In genomic region chr1:211280910-211281309, GRCh38 we compare ENCODE assay signal across 29 cellular contexts. TPM values are rescaled to one million over a fixed set of nuclear protein-coding genes. Genes with fewer than 3 reads are reported as not detected.
A peak's percentile ranks its signal among the peaks of the same experiment; 100 is the strongest.
DNase-seq lines count a peak whose midpoint lies in the region; ATAC-seq and TF ChIP-seq lines count a peak whose summit lies in the region.
"Had no signal": no experiment of that assay in that cellular context is flagged by ENCODE, and none has a peak within 500 bp of the region (broad histone marks: within the 10 kb centered on the region; RNA-seq: fewer than 3 reads in every experiment).

No MANE protein-coding gene starts in this region.

- H3K4me2 ChIP-seq in trophoblast cell (ENCODE audit: low read length): no peak overlapping the region
- H3K4me2 ChIP-seq: BLaER1 treated with 17β-estradiol and CSF1 and Interleukin-3, amounts not matched to agents 10 nM and 100 nM had no signal

- CTCF ChIA-PET in activated CD4-positive, alpha-beta memory T cell treated with anti-CD3 and anti-CD28 coated beads for 36 hours (lab: Charles Lee): interaction anchor here (0.9 to 1.8 kb wide), 3 partner anchors 42 to 234 kb away, joined by 3 to 4 read pairs (median 4); no protein-coding TSS in a partner anchor
- CTCF ChIA-PET in activated CD4-positive, alpha-beta memory T cell treated with anti-CD3 and anti-CD28 coated beads, Interleukin-2, amount 10 ng/mL, durations not matched to agents 7 days and 5 days (lab: Charles Lee): interaction anchor here (0.8 kb wide), 1 partner anchor 43 kb away, joined by 3 read pairs; no protein-coding TSS in a partner anchor
- CTCF ChIA-PET in AG04450 (lab: Charles Lee): interaction anchor here (1.1 kb wide), 1 partner anchor 234 kb away, joined by 3 read pairs; no protein-coding TSS in a partner anchor

- H2AK5ac ChIP-seq in trophoblast cell (ENCODE audit: low read length): no peak overlapping the region

- no peaks in the 10 kb centered on the region for H3K9me3 Mint-ChIP-seq in activated CD4-positive, alpha-beta memory T cell treated with anti-CD3 and anti-CD28 coated beads for 36 hours
- H3K9me3 Mint-ChIP-seq in activated CD4-positive, alpha-beta memory T cell treated with anti-CD3 and anti-CD28 coated beads, Interleukin-2, amount 10 ng/mL, durations not matched to agents 7 days and 5 days: no peaks in the 10 kb centered on the region
- H3K9me3 Mint-ChIP-seq: activated CD4-positive, alpha-beta T cell treated with anti-CD3 and anti-CD28 coated beads, Interleukin-2, amount 10 ng/mL, durations not matched to agents 7 days and 5 days; activated naive CD4-positive, alpha-beta T cell treated with anti-CD3 and anti-CD28 coated beads, Interleukin-2, amount 10 ng/mL, durations not matched to agents 7 days and 5 days; dendritic cell treated with granulocyte-macrophage colony-stimulating factor and Interleukin-4, amounts not matched to agents 40 ng/mL and 50 ng/mL, for 4 days; natural killer cell had no signal

- H3K4me3 Mint-ChIP-seq in activated CD4-positive, alpha-beta memory T cell treated with anti-CD3 and anti-CD28 coated beads for 36 hours: no peak overlapping the region
- no peak overlapping the region for H3K4me3 Mint-ChIP-seq in activated CD4-positive, alpha-beta memory T cell treated with anti-CD3 and anti-CD28 coated beads, Interleukin-2, amount 10 ng/mL, durations not matched to agents 7 days and 5 days
- H3K4me3 Mint-ChIP-seq: activated CD4-positive, alpha-beta T cell treated with anti-CD3 and anti-CD28 coated beads, Interleukin-2, amount 10 ng/mL, durations not matched to agents 7 days and 5 days; activated naive CD4-positive, alpha-beta T cell treated with anti-CD3 and anti-CD28 coated beads, Interleukin-2, amount 10 ng/mL, durations not matched to agents 7 days and 5 days; dendritic cell treated with granulocyte-macrophage colony-stimulating factor and Interleukin-4, amounts not matched to agents 40 ng/mL and 50 ng/mL, for 4 days; natural killer cell had no signal

- H3K14ac ChIP-seq in trophoblast cell (ENCODE audit: low read length): no peak overlapping the region

- H3K36me3 ChIP-seq in SK-N-MC (ENCODE audit: insufficient read depth, low read length): peaks cover 59% of the 10 kb centered on the region
- H3K36me3 ChIP-seq in trophoblast cell (ENCODE audit: control insufficient read depth in 1 of 2, insufficient read depth in 2 of 2, low read length in 2 of 2): peaks cover 11 to 16% of the 10 kb centered on the region in 2 experiments

- no peak overlapping the region for H3K9ac ChIP-seq in SK-N-MC (ENCODE audit: insufficient read length)
- H3K9ac ChIP-seq in trophoblast cell (ENCODE audit: low read length): no peak overlapping the region
- H3K9ac ChIP-seq: BLaER1 treated with 17β-estradiol and CSF1 and Interleukin-3, amounts not matched to agents 10 nM and 100 nM had no signal

- no peak overlapping the region for H2BK12ac ChIP-seq in trophoblast cell (ENCODE audit: low read length)

- H2BK5ac ChIP-seq in trophoblast cell (ENCODE audit: low read depth, low read length, poor library complexity): no peak overlapping the region

- H2BK120ac ChIP-seq in trophoblast cell (ENCODE audit: insufficient read depth, low read length, poor library complexity): no peak overlapping the region

- TF ChIP-seq CTCF in AG04450 (IDR thresholded peaks at IDR 0.05; ENCODE audit: low read depth, low read length): no peak

- no peak overlapping the region for H3K4ac ChIP-seq in trophoblast cell (ENCODE audit: low read depth, low read length)

- peaks cover 18% of the 10 kb centered on the region for H3K36me3 Mint-ChIP-seq in activated CD4-positive, alpha-beta memory T cell treated with anti-CD3 and anti-CD28 coated beads for 36 hours
- peaks cover 31% of the 10 kb centered on the region for H3K36me3 Mint-ChIP-seq in activated CD4-positive, alpha-beta memory T cell treated with anti-CD3 and anti-CD28 coated beads, Interleukin-2, amount 10 ng/mL, durations not matched to agents 7 days and 5 days (ENCODE audit: low read depth)
- H3K36me3 Mint-ChIP-seq: natural killer cell had no signal

- H2AFZ ChIP-seq in trophoblast cell (ENCODE audit: insufficient read depth, low read length, poor library complexity): no peak overlapping the region

- H3K27me3 ChIP-seq in AG04450 (ENCODE audit: control insufficient read depth, insufficient read depth, low read length) (no peaks in the 10 kb centered on the region), trophoblast cell (ENCODE audit: insufficient read depth, low read length) (no peaks in the 10 kb centered on the region)
- H3K27me3 ChIP-seq: BLaER1 treated with 17β-estradiol and CSF1 and Interleukin-3, amounts not matched to agents 10 nM and 100 nM; tibial nerve had no signal

- H3K18ac ChIP-seq in trophoblast cell (ENCODE audit: low read length): no peak overlapping the region

- H3K27ac ChIP-seq in AG04450 (ENCODE audit: low read depth, low read length) (peak overlapping the region; percentile 33), SK-N-MC (peak overlapping the region; percentile 83), trophoblast cell (ENCODE audit: low read depth, low read length) (no peak overlapping the region)
- H3K27ac ChIP-seq: BLaER1 treated with 17β-estradiol and CSF1 and Interleukin-3, amounts not matched to agents 10 nM and 100 nM; tibial nerve had no signal

- POLR2A ChIA-PET in activated CD4-positive, alpha-beta memory T cell treated with anti-CD3 and anti-CD28 coated beads for 36 hours (lab: Charles Lee): interaction anchor here (0.6 to 1.8 kb wide), 7 partner anchors 14 to 49 kb away, joined by 3 to 6 read pairs (median 3); no protein-coding TSS in a partner anchor
- POLR2A ChIA-PET in activated CD4-positive, alpha-beta memory T cell treated with anti-CD3 and anti-CD28 coated beads, Interleukin-2, amount 10 ng/mL, durations not matched to agents 7 days and 5 days (lab: Charles Lee): interaction anchor here (0.6 to 1.8 kb wide), 3 partner anchors 10 to 63 kb away, joined by 3 to 6 read pairs (median 4); no protein-coding TSS in a partner anchor
- POLR2A ChIA-PET in AG04450 (lab: Yijun Ruan, JAX): interaction anchor here (0.8 kb wide), 1 partner anchor 16 kb away, joined by 6 read pairs; no protein-coding TSS in a partner anchor

- H3K27ac Mint-ChIP-seq in activated CD4-positive, alpha-beta memory T cell treated with anti-CD3 and anti-CD28 coated beads for 36 hours: no peak overlapping the region
- no peak overlapping the region for H3K27ac Mint-ChIP-seq in activated CD4-positive, alpha-beta memory T cell treated with anti-CD3 and anti-CD28 coated beads, Interleukin-2, amount 10 ng/mL, durations not matched to agents 7 days and 5 days
- H3K27ac Mint-ChIP-seq: activated CD4-positive, alpha-beta T cell treated with anti-CD3 and anti-CD28 coated beads, Interleukin-2, amount 10 ng/mL, durations not matched to agents 7 days and 5 days; activated naive CD4-positive, alpha-beta T cell treated with anti-CD3 and anti-CD28 coated beads, Interleukin-2, amount 10 ng/mL, durations not matched to agents 7 days and 5 days; dendritic cell treated with granulocyte-macrophage colony-stimulating factor and Interleukin-4, amounts not matched to agents 40 ng/mL and 50 ng/mL, for 4 days; natural killer cell had no signal

- DNase-seq in activated CD4-positive, alpha-beta memory T cell treated with anti-CD3 and anti-CD28 coated beads for 36 hours: peak; percentile 27
- DNase-seq in activated CD4-positive, alpha-beta memory T cell treated with anti-CD3 and anti-CD28 coated beads, Interleukin-2, amount 10 ng/mL, durations not matched to agents 7 days and 5 days: no peak
- DNase-seq in AG04450 (ENCODE audit: low read depth, low spot score) (no peak), SK-N-MC (ENCODE audit: low read depth, low spot score) (no peak), trophoblast cell (no peak), glomerular visceral epithelial cell (ENCODE audit: extremely low spot score) (no peak), NCI-H146 treated with DMSO at 0.1 percent for 48 hours (lab: John Stamatoyannopoulos, UW; ENCODE audit: unreplicated experiment) (no peak)
- DNase-seq: activated CD4-positive, alpha-beta T cell treated with anti-CD3 and anti-CD28 coated beads, Interleukin-2, amount 10 ng/mL, durations not matched to agents 7 days and 5 days; activated naive CD4-positive, alpha-beta T cell treated with anti-CD3 and anti-CD28 coated beads, Interleukin-2, amount 10 ng/mL, durations not matched to agents 7 days and 5 days; aorta; Caco-2; caudate nucleus; DND-41; head of caudate nucleus; Karpas-422; left colon; midbrain; natural killer cell; NCI-H1092; NCI-H2029; NCI-H446; OCI-M1; SHP77; stimulated activated naive CD4-positive, alpha-beta T cell treated with Interleukin-2 at 50 U/mL for 16 hours had no signal

- no peaks in the 10 kb centered on the region for H3K27me3 Mint-ChIP-seq in activated CD4-positive, alpha-beta memory T cell treated with anti-CD3 and anti-CD28 coated beads for 36 hours
- H3K27me3 Mint-ChIP-seq in activated CD4-positive, alpha-beta memory T cell treated with anti-CD3 and anti-CD28 coated beads, Interleukin-2, amount 10 ng/mL, durations not matched to agents 7 days and 5 days: no peaks in the 10 kb centered on the region
- H3K27me3 Mint-ChIP-seq: activated CD4-positive, alpha-beta T cell treated with anti-CD3 and anti-CD28 coated beads, Interleukin-2, amount 10 ng/mL, durations not matched to agents 7 days and 5 days; activated naive CD4-positive, alpha-beta T cell treated with anti-CD3 and anti-CD28 coated beads, Interleukin-2, amount 10 ng/mL, durations not matched to agents 7 days and 5 days; dendritic cell treated with granulocyte-macrophage colony-stimulating factor and Interleukin-4, amounts not matched to agents 40 ng/mL and 50 ng/mL, for 4 days had no signal

- H3K4me3 ChIP-seq in AG04450 (ENCODE audit: low read depth, low read length): no peak overlapping the region
- no peak overlapping the region for H3K4me3 ChIP-seq in SK-N-MC
- H3K4me3 ChIP-seq in trophoblast cell (ENCODE audit: low read depth, low read length): no peak overlapping the region
- H3K4me3 ChIP-seq: BLaER1 treated with 17β-estradiol and CSF1 and Interleukin-3, amounts not matched to agents 10 nM and 100 nM; GM12878; tibial nerve had no signal

- no peak overlapping the region for H4K12ac ChIP-seq in trophoblast cell (ENCODE audit: low read depth, low read length)

- H4K91ac ChIP-seq in trophoblast cell (ENCODE audit: low read depth, low read length): no peak overlapping the region

- ATAC-seq in GM21526 (IDR thresholded peaks at IDR 0.05; ENCODE audit: low FRiP score, unreplicated experiment): no peak
- ATAC-seq: GM12878, left colon, natural killer cell had no signal

- H3K79me2 ChIP-seq in trophoblast cell (ENCODE audit: control insufficient read depth, insufficient read depth, low read length, poor library complexity): no peaks in the 10 kb centered on the region

- no peaks in the 10 kb centered on the region for H3K79me1 ChIP-seq in trophoblast cell (ENCODE audit: low read length)

- H3K9me3 ChIP-seq in AG04450 (ENCODE audit: control insufficient read depth, insufficient read depth, low read length) (no peaks in the 10 kb centered on the region), SK-N-MC (ENCODE audit: low read depth, low read length) (no peaks in the 10 kb centered on the region), trophoblast cell (ENCODE audit: insufficient read depth, low read depth, low read length) (no peaks in the 10 kb centered on the region)
- H3K9me3 ChIP-seq: BLaER1 treated with 17β-estradiol and CSF1 and Interleukin-3, amounts not matched to agents 10 nM and 100 nM; Caco-2; tibial nerve had no signal

- peaks cover 0 to 3% of the 10 kb centered on the region in 2 experiments for H3K4me1 ChIP-seq in trophoblast cell (ENCODE audit: control insufficient read depth in 1 of 2, insufficient read depth in 2 of 2, low read length in 2 of 2)
- H3K4me1 ChIP-seq: BLaER1 treated with 17β-estradiol and CSF1 and Interleukin-3, amounts not matched to agents 10 nM and 100 nM; Caco-2 had no signal

- H3K4me1 Mint-ChIP-seq in activated CD4-positive, alpha-beta memory T cell treated with anti-CD3 and anti-CD28 coated beads for 36 hours (ENCODE audit: low read depth): peaks cover 4% of the 10 kb centered on the region
- H3K4me1 Mint-ChIP-seq in activated CD4-positive, alpha-beta memory T cell treated with anti-CD3 and anti-CD28 coated beads, Interleukin-2, amount 10 ng/mL, durations not matched to agents 7 days and 5 days: no peaks in the 10 kb centered on the region
- H3K4me1 Mint-ChIP-seq: activated CD4-positive, alpha-beta T cell treated with anti-CD3 and anti-CD28 coated beads, Interleukin-2, amount 10 ng/mL, durations not matched to agents 7 days and 5 days; activated naive CD4-positive, alpha-beta T cell treated with anti-CD3 and anti-CD28 coated beads, Interleukin-2, amount 10 ng/mL, durations not matched to agents 7 days and 5 days had no signal

- intact Hi-C loops in activated CD4-positive, alpha-beta memory T cell treated with anti-CD3 and anti-CD28 coated beads for 36 hours (cut with micrococcal nuclease): loop anchor here (1.0 to 5.0 kb wide), 3 partner anchors 22 to 834 kb away; partner anchors contain the start of gene RCOR3

- H4K8ac ChIP-seq in trophoblast cell (ENCODE audit: low read depth, low read length): no peak overlapping the region

- WGBS in trophoblast cell (ENCODE audit: extremely low coverage, insufficient coverage, insufficient read length): no CpG with 5 or more reads among the region's 4 CpGs

- H3K23ac ChIP-seq in trophoblast cell (ENCODE audit: low read length): peak overlapping the region; percentile 40

RNA-seq across cellular contexts. Expression of gene RCOR3, which starts 21.7 kb away (rescaled TPM):
- total RNA-seq in activated CD4-positive, alpha-beta memory T cell treated with anti-CD3 and anti-CD28 coated beads for 36 hours: 10 to 100 TPM; 30.2 to 32.7 TPM
- 10 to 100 TPM; 47.8 to 52.7 TPM for total RNA-seq in activated CD4-positive, alpha-beta memory T cell treated with anti-CD3 and anti-CD28 coated beads, Interleukin-2, amount 10 ng/mL, durations not matched to agents 7 days and 5 days
- polyA plus RNA-seq in AG04450 (2011; rRNA removed): 33.8 and 39.2 TPM in 2 replicates
- polyA minus RNA-seq in AG04450 (2011; rRNA and poly(A)+ RNA removed): 54.7 and 57.0 TPM in 2 replicates
- polyA plus RNA-seq in trophoblast cell (2013): 39.1 and 39.8 TPM in 2 replicates

RNA-seq across cellular contexts. Expression of gene TRAF5, which starts 45.7 kb away (rescaled TPM):
- 10 to 100 TPM; 42.5 to 44.6 TPM for total RNA-seq in activated CD4-positive, alpha-beta memory T cell treated with anti-CD3 and anti-CD28 coated beads for 36 hours
- total RNA-seq in activated CD4-positive, alpha-beta memory T cell treated with anti-CD3 and anti-CD28 coated beads, Interleukin-2, amount 10 ng/mL, durations not matched to agents 7 days and 5 days: 10 to 100 TPM; 67.9 to 68.4 TPM
- 19.3 and 22.0 TPM in 2 replicates for polyA plus RNA-seq in AG04450 (2011; rRNA removed)
- polyA minus RNA-seq in AG04450 (2011; rRNA and poly(A)+ RNA removed): 19.1 and 19.5 TPM in 2 replicates
- 4.9 TPM in 2 replicates for polyA plus RNA-seq in trophoblast cell (2013)
